ENCODE assay signal across 8 cellular contexts in genomic region chr6:100880901-100881706, GRCh38. TPM values are rescaled to one million over a fixed set of nuclear protein-coding genes. Genes with fewer than 3 reads are reported as not detected.
DNase-seq lines count a peak whose midpoint lies in the region; TF ChIP-seq lines count a peak whose summit lies in the region.

Gene ASCC3, minus strand, starts transcription at chr6:100881329. Its CDS starts 13,332 bp downstream, at chr6:100867997.

- H3K36me3 ChIP-seq in HAP-1 (replicated peaks) (no peaks in the 10 kb centered on the region; the same call in 1 of the 2 replicates), MG63 (peaks cover 11% of the 10 kb centered on the region), SJCRH30 (peaks cover 2% of the 10 kb centered on the region; the same call in 1 of the 2 replicates), neutrophil (no peaks in the 10 kb centered on the region)

- H3K27ac ChIP-seq in SJCRH30 (peak within 1 kb of the TSS; percentile 86), neutrophil (peak within 1 kb of the TSS; percentile 65)

- H3K27me3 ChIP-seq in HAP-1 (ENCODE audit: low read depth) = no peaks in the 10 kb centered on the region
- H3K27me3 ChIP-seq in MG63 = no peaks in the 10 kb centered on the region
- no peaks in the 10 kb centered on the region for H3K27me3 ChIP-seq in SJCRH30
- H3K27me3 ChIP-seq in neutrophil = no peaks in the 10 kb centered on the region

- in situ Hi-C loops in HAP-1 (cut with MboI; ENCODE audit: low sequenced_read_pairs) = no loop called here

- H3K4me1 ChIP-seq in HAP-1 = peaks cover 27% of the 10 kb centered on the region
- H3K4me1 ChIP-seq in SJCRH30 = peaks cover 4% of the 10 kb centered on the region; the same call in 1 of the 2 replicates
- H3K4me1 ChIP-seq in neutrophil (ENCODE audit: control insufficient read depth in 1 of 2, insufficient read depth in 1 of 2, low read depth in 1 of 2, low read length in 1 of 2) = peaks cover 10 to 15% of the 10 kb centered on the region in 2 experiments

- no peaks in the 10 kb centered on the region for H3K9me3 ChIP-seq in HAP-1
- H3K9me3 ChIP-seq in MG63 = no peaks in the 10 kb centered on the region
- H3K9me3 ChIP-seq in SJCRH30 (replicated peaks) = no peaks in the 10 kb centered on the region; the same call in 1 of the 2 replicates
- no peaks in the 10 kb centered on the region for H3K9me3 ChIP-seq in neutrophil

- H3K4me3 ChIP-seq in HAP-1 = peak within 1 kb of the TSS; percentile 81
- H3K4me3 ChIP-seq in MG63 = peak within 1 kb of the TSS; percentile 97
- peak within 1 kb of the TSS; percentile 80 for H3K4me3 ChIP-seq in SJCRH30
- H3K4me3 ChIP-seq in neutrophil (ENCODE audit: low read depth in 1 of 2, low read length in 1 of 2) = peak within 1 kb of the TSS; percentile 73 to 74

- TF ChIP-seq CTCF in neutrophil (IDR thresholded peaks at IDR 0.05) = no peak
- no peak for TF ChIP-seq CTCF in subcutaneous adipose tissue (IDR thresholded peaks at IDR 0.05; ENCODE audit: low read depth)

- peak; percentile 80 for DNase-seq in GF-D8 (lab: John Stamatoyannopoulos, UW)
- DNase-seq in HAP-1 (ENCODE audit: low spot score in 2 of 2) = peak; percentile 87 to 95
- peak; percentile 97 for DNase-seq in MG63
- peak; percentile 93 for DNase-seq in SJCRH30
- peak; percentile 85 for DNase-seq in activated gamma-delta T cell treated with anti-CD3 and anti-CD28 coated beads, Interleukin-2, amount 50 U/mL, for 16 hours (ENCODE audit: low read depth)
- peak; percentile 86 for DNase-seq in foreskin melanocyte

RNA-seq across cellular contexts. Expression of gene ASCC3, which starts in this region (rescaled TPM):
- 19.0 and 32.2 TPM in 2 replicates for total RNA-seq in MG63 (2014; rRNA removed; shearing (Covaris generic); ENCODE audit: low replicate concordance)
- 72.9 and 79.3 TPM in 2 replicates for total RNA-seq in SJCRH30 (2014; rRNA removed; shearing (Covaris generic))
- 10 to 100 TPM; 18.1 to 26.3 (median 22.5) TPM for total RNA-seq in subcutaneous adipose tissue

Comparison
In these comparisons a context has a peak if more than half of its experiments do, and no peak if none do; other contexts are left out.
1. Peak in every context shown above with its lines: DNase-seq, H3K4me3 ChIP-seq and H3K27ac ChIP-seq.